22 cellular contexts compared by ENCODE assay signal in genomic region chr6:13452346-13453171, GRCh38. TPM values are rescaled to one million over a fixed set of nuclear protein-coding genes. Genes with fewer than 3 reads are reported as not detected.
DNase-seq lines count a peak whose midpoint lies in the region; ATAC-seq and TF ChIP-seq lines count a peak whose summit lies in the region.
"Had no signal": no experiment of that assay in that cellular context is flagged by ENCODE, and none has a peak within 500 bp of the region (broad histone marks: within the 10 kb centered on the region; RNA-seq: fewer than 3 reads in every experiment).

No MANE protein-coding gene starts in this region.

- peaks cover 39% of the 10 kb centered on the region for H3K4me1 Mint-ChIP-seq in GM23338
- peaks cover 47% of the 10 kb centered on the region for H3K4me1 Mint-ChIP-seq in activated CD4-positive, alpha-beta T cell treated with anti-CD3 and anti-CD28 coated beads, Interleukin-2, amount 10 ng/mL, durations not matched to agents 7 days and 5 days

- TF ChIP-seq CTCF in GM23338 (conservative IDR thresholded peaks at IDR 0.05; ENCODE audit: low read depth in 2 of 2), result peak; percentile 27 to 47; a peak in 3 of 4 replicates
- no peak for TF ChIP-seq CTCF in RWPE2 (IDR thresholded peaks at IDR 0.05; ENCODE audit: poor library complexity, severe bottlenecking)
- TF ChIP-seq CTCF in fibroblast of pulmonary artery (IDR thresholded peaks at IDR 0.05; ENCODE audit: low read length, missing control alignments), result no peak
- no peak for TF ChIP-seq CTCF in psoas muscle (IDR thresholded peaks at IDR 0.05)

- POLR2A ChIA-PET in activated CD4-positive, alpha-beta T cell treated with anti-CD3 and anti-CD28 coated beads, Interleukin-2, amount 10 ng/mL, durations not matched to agents 7 days and 5 days (lab: Charles Lee), result no interaction called here

- no peak overlapping the region for H3K4me3 ChIP-seq in GM23338
- H3K4me3 ChIP-seq in RWPE2 (ENCODE audit: severe bottlenecking), result no peak overlapping the region
- no peak overlapping the region for H3K4me3 ChIP-seq in fibroblast of pulmonary artery (replicated peaks; ENCODE audit: low read depth, low read length)
- H3K4me3 ChIP-seq in psoas muscle, result no peak overlapping the region
- H3K4me3 ChIP-seq: body of pancreas, colonic mucosa, MG63, thoracic aorta had no signal

- 0 out of 3 replicates have a peak, but pooled peaks cover 3% of the 10 kb centered on the region for H3K9me3 Mint-ChIP-seq in GM23338
- H3K9me3 Mint-ChIP-seq in activated CD4-positive, alpha-beta T cell treated with anti-CD3 and anti-CD28 coated beads, Interleukin-2, amount 10 ng/mL, durations not matched to agents 7 days and 5 days, result peaks cover 7% of the 10 kb centered on the region

- no peak for DNase-seq in GM23338 (ENCODE audit: low spot score)
- no peak for DNase-seq in RWPE2 (ENCODE audit: low spot score)
- DNase-seq in fibroblast of pulmonary artery (ENCODE audit: low read depth), result peak; percentile 65
- no peak for DNase-seq in psoas muscle
- DNase-seq in NCI-H1930 (lab: John Stamatoyannopoulos, UW), result no peak
- no peak for DNase-seq in DMS53 treated with DMSO at 0.1 percent for 48 hours (lab: John Stamatoyannopoulos, UW; ENCODE audit: unreplicated experiment)
- DNase-seq in activated CD4-positive, alpha-beta T cell treated with anti-CD3 and anti-CD28 coated beads, Interleukin-2, amount 10 ng/mL, durations not matched to agents 7 days and 5 days, result no peak
- DNase-seq: activated CD4-positive, alpha-beta T cell treated with anti-CD3 and anti-CD28 coated beads for 1 hour; activated naive CD8-positive, alpha-beta T cell treated with anti-CD3 and anti-CD28 coated beads, Interleukin-2, amount 10 ng/mL, durations not matched to agents 7 days and 5 days; CD4-positive, CD25-positive, alpha-beta regulatory T cell; colonic mucosa; left colon; MG63; NCI-H1436; NCI-H524 treated with DMSO at 0.1 percent for 48 hours; stimulated activated CD4-positive, alpha-beta T cell treated with anti-CD3 and anti-CD28 coated beads, Interleukin-15, amount 100 ng/mL, for 24 hours had no signal

- CTCF ChIA-PET in activated CD4-positive, alpha-beta T cell treated with anti-CD3 and anti-CD28 coated beads, Interleukin-2, amount 10 ng/mL, durations not matched to agents 7 days and 5 days (lab: Charles Lee), result interaction anchor here (0.5 to 1.8 kb wide), 5 partner anchors 13 to 1821 kb away, joined by 3 to 7 read pairs (median 3); partner anchors contain the start of gene SIRT5

- H3K9me3 ChIP-seq in RWPE2 (ENCODE audit: severe bottlenecking), result no peaks in the 10 kb centered on the region
- no peaks in the 10 kb centered on the region for H3K9me3 ChIP-seq in psoas muscle
- H3K9me3 ChIP-seq: body of pancreas, colonic mucosa, MG63, thoracic aorta had no signal

- H3K27ac ChIP-seq in GM23338 (ENCODE audit: low read depth), result peak overlapping the region; percentile 61
- peak overlapping the region; percentile 83 for H3K27ac ChIP-seq in RWPE2 (ENCODE audit: poor library complexity, severe bottlenecking)
- H3K27ac ChIP-seq in psoas muscle, result peak overlapping the region; percentile 17
- H3K27ac ChIP-seq: body of pancreas, colonic mucosa, foreskin keratinocyte, RWPE1, thoracic aorta had no signal

- H2AFZ ChIP-seq in GM23338, result no peak overlapping the region

- H3F3A ChIP-seq in GM23338 (replicated peaks; ENCODE audit: low read depth), result no peaks in the 10 kb centered on the region

- H3K79me2 ChIP-seq in GM23338 (replicated peaks; ENCODE audit: insufficient read depth), result no peaks in the 10 kb centered on the region

- 76 to 88% (median 85%) methylated on average over 12 of the region's 12 CpGs for WGBS in psoas muscle, 3 donors

- H3K36me3 ChIP-seq in GM23338 (ENCODE audit: insufficient read depth) (no peaks in the 10 kb centered on the region), RWPE2 (ENCODE audit: low read depth) (peaks cover 11% of the 10 kb centered on the region; the same call in 1 of the 2 replicates), psoas muscle (ENCODE audit: insufficient read depth in 1 of 2, low read depth in 1 of 2) (peaks cover 0 to 7% of the 10 kb centered on the region in 2 donors)
- H3K36me3 ChIP-seq: colonic mucosa, MG63, thoracic aorta had no signal

- no peaks in the 10 kb centered on the region; the same call in 1 of the 2 replicates for H4K20me1 ChIP-seq in GM23338 (replicated peaks; ENCODE audit: insufficient read depth)

- peak overlapping the region; percentile 83 for H3K27ac Mint-ChIP-seq in GM23338
- H3K27ac Mint-ChIP-seq in activated CD4-positive, alpha-beta T cell treated with anti-CD3 and anti-CD28 coated beads, Interleukin-2, amount 10 ng/mL, durations not matched to agents 7 days and 5 days, result no peak overlapping the region
- H3K27ac Mint-ChIP-seq: activated naive CD8-positive, alpha-beta T cell treated with anti-CD3 and anti-CD28 coated beads, Interleukin-2, amount 10 ng/mL, durations not matched to agents 7 days and 5 days had no signal

- H3K27me3 ChIP-seq in GM23338 (ENCODE audit: insufficient read depth), result no peaks in the 10 kb centered on the region
- no peaks in the 10 kb centered on the region for H3K27me3 ChIP-seq in RWPE2 (ENCODE audit: insufficient read depth, poor library complexity, severe bottlenecking)
- no peaks in the 10 kb centered on the region for H3K27me3 ChIP-seq in psoas muscle (ENCODE audit: insufficient read depth in 3 of 3, low read length in 2 of 3)
- H3K27me3 ChIP-seq: body of pancreas, colonic mucosa, foreskin keratinocyte, MG63 had no signal

- H3K36me3 Mint-ChIP-seq in GM23338 (ENCODE audit: low read depth), result peaks cover 11% of the 10 kb centered on the region
- peaks cover 10% of the 10 kb centered on the region for H3K36me3 Mint-ChIP-seq in activated CD4-positive, alpha-beta T cell treated with anti-CD3 and anti-CD28 coated beads, Interleukin-2, amount 10 ng/mL, durations not matched to agents 7 days and 5 days (ENCODE audit: low read depth)
- H3K36me3 Mint-ChIP-seq: CD4-positive, CD25-positive, alpha-beta regulatory T cell had no signal

- no peak overlapping the region for H3K4me2 ChIP-seq in GM23338

- no peak; the same call in 2 of the 3 replicates for ATAC-seq in GM23338
- no peak for ATAC-seq in RWPE2 (ENCODE audit: low read depth)
- peak in 1 of 4 donors; percentile 47 for ATAC-seq in psoas muscle
- ATAC-seq in GM21423 (IDR thresholded peaks at IDR 0.05; ENCODE audit: unreplicated experiment), result no peak
- ATAC-seq: body of pancreas, left colon had no signal

- H3K9me2 ChIP-seq in GM23338 (ENCODE audit: insufficient read depth), result peaks cover 4% of the 10 kb centered on the region; the same call in 1 of the 2 replicates

- intact Hi-C loops in psoas muscle (cut with DNase I), result loop anchor here in 1 of 2 donors (5.0 kb wide), 1 partner anchor 35 kb away; no protein-coding TSS in a partner anchor

- H3K4me3 Mint-ChIP-seq in GM23338, result no peak overlapping the region
- no peak overlapping the region for H3K4me3 Mint-ChIP-seq in activated CD4-positive, alpha-beta T cell treated with anti-CD3 and anti-CD28 coated beads, Interleukin-2, amount 10 ng/mL, durations not matched to agents 7 days and 5 days
- H3K4me3 Mint-ChIP-seq: activated naive CD8-positive, alpha-beta T cell treated with anti-CD3 and anti-CD28 coated beads, Interleukin-2, amount 10 ng/mL, durations not matched to agents 7 days and 5 days; CD4-positive, CD25-positive, alpha-beta regulatory T cell; IgD-negative memory B cell had no signal

- peaks cover 11% of the 10 kb centered on the region for H3K27me3 Mint-ChIP-seq in GM23338 (ENCODE audit: insufficient read depth, low read depth, poor library complexity)
- H3K27me3 Mint-ChIP-seq in activated CD4-positive, alpha-beta T cell treated with anti-CD3 and anti-CD28 coated beads, Interleukin-2, amount 10 ng/mL, durations not matched to agents 7 days and 5 days, result no peaks in the 10 kb centered on the region
- H3K27me3 Mint-ChIP-seq: activated naive CD8-positive, alpha-beta T cell treated with anti-CD3 and anti-CD28 coated beads, Interleukin-2, amount 10 ng/mL, durations not matched to agents 7 days and 5 days; CD4-positive, CD25-positive, alpha-beta regulatory T cell; IgD-negative memory B cell had no signal

- H3K4me1 ChIP-seq in GM23338 (ENCODE audit: insufficient read depth) (peaks cover 9% of the 10 kb centered on the region; the same call in 1 of the 2 replicates), RWPE2 (ENCODE audit: insufficient read depth, poor library complexity, severe bottlenecking) (peaks cover 43% of the 10 kb centered on the region), psoas muscle (peaks cover 37% of the 10 kb centered on the region)
- H3K4me1 ChIP-seq: colonic mucosa had no signal

TF ChIP-seq in GM23338, 12 proteins besides CTCF, POLR2A, EP300 and RAD21 (continues in another document):
- TF ChIP-seq NANOG (IDR thresholded peaks at IDR 0.05; ENCODE audit: borderline replicate concordance), result no peak

RNA-seq across cellular contexts. Expression of gene GFOD1, which starts 34.8 kb away (rescaled TPM):
- total RNA-seq in GM23338 (2014; rRNA removed; shearing (Covaris generic)), result 12.8 and 13.1 TPM in 2 replicates
- polyA plus RNA-seq in GM23338 (2016; fragmentation: Nextera tagmentation; extraction: Ambion mirVana) (4.1 and 4.9 TPM in 2 replicates), psoas muscle (10 to 100 TPM in 1 of 3 donors, 1 to 10 TPM in 2; 5.9 to 12.0 (median 8.3) TPM)
- 10 to 100 TPM; 16.7 to 34.2 (median 23.9) TPM for total RNA-seq in psoas muscle
- total RNA-seq in activated CD4-positive, alpha-beta T cell treated with anti-CD3 and anti-CD28 coated beads, Interleukin-2, amount 10 ng/mL, durations not matched to agents 7 days and 5 days, result 1 to 10 TPM; 2.4 TPM

Comparison
In these comparisons a context has a peak if more than half of its experiments do, and no peak if none do; other contexts are left out.
1. H3K27ac ChIP-seq: peak in every context shown above with its lines; median percentile 83 in RWPE2; 61 in GM23338; 17 in psoas muscle.
2. CTCF ChIP-seq: peak in GM23338 (2 of 2); none in RWPE2 (single experiment), fibroblast of pulmonary artery (single experiment) and psoas muscle (single experiment).